In genomic region chr15:67550522-67550921, GRCh38 we compare ENCODE assay signal across 12 cellular contexts. TPM values are rescaled to one million over a fixed set of nuclear protein-coding genes. Genes with fewer than 3 reads are reported as not detected.
DNase-seq lines count a peak whose midpoint lies in the region; ATAC-seq, FAIRE-seq and TF ChIP-seq lines count a peak whose summit lies in the region.
"Had no signal": no experiment of that assay in that cellular context is flagged by ENCODE, and none has a peak within 500 bp of the region (broad histone marks: within the 10 kb centered on the region; RNA-seq: fewer than 3 reads in every experiment).

No MANE protein-coding gene starts in this region.

- dilution Hi-C loops in endothelial cell of umbilical vein (cut with MboI; ENCODE audit: extremely low pct_ligation_motif_present, low sequenced_read_pairs): no loop called here

- peak; percentile 83 to 92 (median 90) for ATAC-seq in psoas muscle

- H3K79me2 ChIP-seq in GM23248 (ENCODE audit: insufficient read depth) (0 out of 2 replicates have a peak, but pooled peaks cover 3% of the 10 kb centered on the region), endothelial cell of umbilical vein (ENCODE audit: control insufficient read depth, insufficient read depth, low read length) (no peaks in the 10 kb centered on the region)

- TF ChIP-seq CTCF in endothelial cell of umbilical vein (IDR thresholded peaks at IDR 0.05; ENCODE audit: extremely low read depth in 1 of 2, insufficient read depth in 1 of 2, low read depth in 1 of 2, low read length in 2 of 2): no peak
- no peak for TF ChIP-seq CTCF in psoas muscle (IDR thresholded peaks at IDR 0.05)

- H3K4me2 ChIP-seq in GM23248 (ENCODE audit: unreplicated experiment) (no peak overlapping the region), endothelial cell of umbilical vein (ENCODE audit: insufficient read depth, low read length) (no peak overlapping the region)

- H3K27ac ChIP-seq in GM23248 (no peak overlapping the region), endothelial cell of umbilical vein (ENCODE audit: insufficient read depth, low read depth, low read length) (no peak overlapping the region), psoas muscle (peak overlapping the region; percentile 53)
- H3K27ac ChIP-seq: C4-2B, ovary, SJSA1 had no signal

- H2AFZ ChIP-seq in GM23248 (no peak overlapping the region), endothelial cell of umbilical vein (ENCODE audit: low read depth, low read length) (no peak overlapping the region)

- BruUV-seq in endothelial cell of umbilical vein (replicated peaks; lab: Mats Ljungman, UMichigan): no TSS peak

- DNase-seq in GM23248 (peak; percentile 64), OCI-M1 (lab: John Stamatoyannopoulos, UW) (peak; percentile 22), endothelial cell of umbilical vein (ENCODE audit: low read depth, low spot score) (no peak), psoas muscle (no peak), DMS114 treated with DMSO at 0.1 percent for 48 hours (lab: John Stamatoyannopoulos, UW; ENCODE audit: unreplicated experiment) (no peak), SW 1271 (lab: John Stamatoyannopoulos, UW) (no peak)
- DNase-seq in activated CD4-positive, alpha-beta T cell treated with anti-CD3 and anti-CD28 coated beads, Interleukin-2, amount 50 U/mL, for 48 hours: no peak
- DNase-seq: activated gamma-delta T cell, NCI-H2227 treated with DMSO at 0.1 percent for 48 hours, ovary had no signal

- H3K36me3 ChIP-seq in GM23248 (ENCODE audit: low read depth) (no peaks in the 10 kb centered on the region; the same call in 1 of the 2 replicates), endothelial cell of umbilical vein (ENCODE audit: control insufficient read depth in 2 of 2, extremely low read depth in 1 of 2, insufficient read depth in 2 of 2, low read length in 2 of 2) (no peaks in the 10 kb centered on the region), psoas muscle (ENCODE audit: insufficient read depth in 1 of 2, low read depth in 1 of 2) (peaks cover 0 to 39% of the 10 kb centered on the region in 2 donors)
- H3K36me3 ChIP-seq: ovary had no signal

- H3K9ac ChIP-seq in GM23248 (no peak overlapping the region), endothelial cell of umbilical vein (replicated peaks; ENCODE audit: extremely low read depth, insufficient read depth, low read length) (no peak overlapping the region)

- H3K27me3 ChIP-seq in GM23248 (replicated peaks; ENCODE audit: insufficient read depth) (no peaks in the 10 kb centered on the region), endothelial cell of umbilical vein (ENCODE audit: control insufficient read depth in 2 of 2, insufficient read depth in 2 of 2, low read length in 2 of 2) (no peaks in the 10 kb centered on the region), psoas muscle (ENCODE audit: insufficient read depth in 3 of 3, low read length in 2 of 3) (no peaks in the 10 kb centered on the region)
- H3K27me3 ChIP-seq: ovary, SJSA1 had no signal

- 65 to 79% methylated on average over 4 of the region's 4 CpGs for WGBS in GM23248 (ENCODE audit: low coverage in 1 of 2, low lambda C conversion rate in 2 of 2, missing lambda C conversion rate in 2 of 2), 2 experiments
- 63 to 79% (median 71%) methylated on average over 3 to 4 of the region's 4 CpGs for WGBS in psoas muscle, 3 donors

- H3K4me1 ChIP-seq in GM23248 (ENCODE audit: insufficient read depth) (peaks cover 19% of the 10 kb centered on the region), endothelial cell of umbilical vein (ENCODE audit: control insufficient read depth, extremely low read depth, insufficient read depth, low read length) (no peaks in the 10 kb centered on the region), psoas muscle (peaks cover 27% of the 10 kb centered on the region)
- H3K4me1 ChIP-seq: SJSA1 had no signal

- in situ Hi-C loops in GM23248 (cut with MboI): no loop called here

- intact Hi-C loops in endothelial cell of umbilical vein (cut with micrococcal nuclease): no loop called here
- intact Hi-C loops in psoas muscle (cut with DNase I): no loop called here

- no peak for FAIRE-seq in endothelial cell of umbilical vein (lab: Jason Lieb, UNC)

- H4K20me1 ChIP-seq in GM23248 (ENCODE audit: insufficient read depth) (no peaks in the 10 kb centered on the region), endothelial cell of umbilical vein (replicated peaks; ENCODE audit: control insufficient read depth, extremely low read depth, insufficient read depth, low read length) (no peaks in the 10 kb centered on the region)

- H3K9me2 ChIP-seq in GM23248 (ENCODE audit: insufficient read depth): no peaks in the 10 kb centered on the region

- H3F3A ChIP-seq in GM23248 (ENCODE audit: insufficient read depth): peaks cover 21% of the 10 kb centered on the region

- no peak overlapping the region for H3K4me3 ChIP-seq in GM23248
- H3K4me3 ChIP-seq in endothelial cell of umbilical vein (replicated peaks in 1 of 3; ENCODE audit: insufficient read depth in 1 of 3, low read depth in 1 of 3, low read length in 3 of 3): no peak overlapping the region
- H3K4me3 ChIP-seq in psoas muscle: no peak overlapping the region
- H3K4me3 ChIP-seq: ovary, SJSA1 had no signal

- H3K9me1 ChIP-seq in endothelial cell of umbilical vein (replicated peaks; ENCODE audit: control insufficient read depth, extremely low read depth, insufficient read depth, low read length): no peaks in the 10 kb centered on the region

- TF ChIP-seq POLR2A in endothelial cell of umbilical vein (IDR thresholded peaks at IDR 0.05; ENCODE audit: low read depth, low read length): no peak

- POLR2A ChIA-PET in endothelial cell of umbilical vein (lab: Charles Lee): no interaction called here

- H3K9me3 ChIP-seq in GM23248 (ENCODE audit: low read depth) (no peaks in the 10 kb centered on the region), endothelial cell of umbilical vein (replicated peaks; ENCODE audit: control insufficient read depth, insufficient read depth, low read length) (no peaks in the 10 kb centered on the region), psoas muscle (no peaks in the 10 kb centered on the region)
- H3K9me3 ChIP-seq: ovary, SJSA1 had no signal

- CTCF ChIA-PET in endothelial cell of umbilical vein (lab: Charles Lee): no interaction called here

TF ChIP-seq in endothelial cell of umbilical vein, 7 proteins besides CTCF, POLR2A, EP300 and RAD21:
- TF ChIP-seq MAX (IDR thresholded peaks at IDR 0.05; ENCODE audit: insufficient read depth, insufficient read length): no peak
- TF ChIP-seq JUN (IDR thresholded peaks at IDR 0.05; ENCODE audit: borderline replicate concordance, insufficient read depth, insufficient read length, low read depth): peak; percentile 13
TF ChIP-seq in endothelial cell of umbilical vein: peak in this region for 1.

RNA-seq across cellular contexts. Expression of gene MAP2K5, which starts 8.0 kb away (rescaled TPM):
- 2.8 and 2.9 TPM in 2 replicates for total RNA-seq in GM23248 (2014; rRNA removed; shearing (Covaris generic))
- polyA plus RNA-seq in GM23248 (2016; fragmentation: Nextera tagmentation; extraction: Ambion mirVana): 15.0 and 15.6 TPM in 2 replicates
- 24.2 and 24.7 TPM in 2 replicates for total RNA-seq in endothelial cell of umbilical vein
- 4.9 and 5.6 TPM in 2 replicates for polyA plus RNA-seq in endothelial cell of umbilical vein
- polyA plus RNA-seq in endothelial cell of umbilical vein (2011; cell fraction: cytosol; rRNA removed): 5.8 and 6.2 TPM in 2 replicates
- 12.1 and 12.6 TPM in 2 replicates for polyA plus RNA-seq in endothelial cell of umbilical vein (2011; cell fraction: nucleus; rRNA removed)
- 12.8 and 13.0 TPM in 2 replicates for polyA plus RNA-seq in endothelial cell of umbilical vein (2012)
- 7.5 and 9.6 TPM in 2 replicates for polyA minus RNA-seq in endothelial cell of umbilical vein
- 8.2 TPM for polyA minus RNA-seq in endothelial cell of umbilical vein (2011; cell fraction: cytosol; rRNA and poly(A)+ RNA removed)
- 26.5 and 39.8 TPM in 2 replicates for polyA minus RNA-seq in endothelial cell of umbilical vein (2011; cell fraction: nucleus; rRNA and poly(A)+ RNA removed)
- 10 to 100 TPM; 14.4 to 24.0 (median 17.8) TPM for total RNA-seq in psoas muscle
- polyA plus RNA-seq in psoas muscle: 10 to 100 TPM in 1 of 3 donors, 1 to 10 TPM in 2; 9.8 to 16.5 (median 10.0) TPM

RNA-seq across cellular contexts. Expression of gene C15orf61, which starts 29.6 kb away (rescaled TPM):
- total RNA-seq in GM23248 (2014; rRNA removed; shearing (Covaris generic)): 2.8 and 3.7 TPM in 2 replicates
- polyA plus RNA-seq in GM23248 (2016; fragmentation: Nextera tagmentation; extraction: Ambion mirVana): 9.1 and 10.5 TPM in 2 replicates
- 3.7 and 4.1 TPM in 2 replicates for total RNA-seq in endothelial cell of umbilical vein
- polyA plus RNA-seq in endothelial cell of umbilical vein: 3.2 and 3.5 TPM in 2 replicates
- polyA plus RNA-seq in endothelial cell of umbilical vein (2011; cell fraction: cytosol; rRNA removed): 1.6 and 1.9 TPM in 2 replicates
- polyA plus RNA-seq in endothelial cell of umbilical vein (2011; cell fraction: nucleus; rRNA removed): 2.2 and 2.7 TPM in 2 replicates
- 2.2 and 3.1 TPM in 2 replicates for polyA plus RNA-seq in endothelial cell of umbilical vein (2012)
- polyA minus RNA-seq in endothelial cell of umbilical vein: 1.4 and 1.9 TPM in 2 replicates
- 1.5 TPM for polyA minus RNA-seq in endothelial cell of umbilical vein (2011; cell fraction: cytosol; rRNA and poly(A)+ RNA removed)
- 5.2 and 6.9 TPM in 2 replicates for polyA minus RNA-seq in endothelial cell of umbilical vein (2011; cell fraction: nucleus; rRNA and poly(A)+ RNA removed)
- 10 to 100 TPM; 11.2 to 20.9 (median 11.9) TPM for total RNA-seq in psoas muscle
- 10 to 100 TPM in 1 of 3 donors, 1 to 10 TPM in 2; 6.9 to 10.3 (median 8.2) TPM for polyA plus RNA-seq in psoas muscle

Comparison
In these comparisons a context has a peak if more than half of its experiments do, and no peak if none do; other contexts are left out.
1. DNase-seq: peak in GM23248 (single experiment) and OCI-M1 (single experiment); none in endothelial cell of umbilical vein (single experiment), psoas muscle (0 of 2), DMS114 treated with DMSO at 0.1 percent for 48 hours (single experiment), activated CD4-positive, alpha-beta T cell treated with anti-CD3 and anti-CD28 coated beads, Interleukin-2, amount 50 U/mL, for 48 hours (0 of 2) and SW 1271 (0 of 2).